1 cellular context compared by ENCODE assay signal in genomic region chr7:22390512-22390911, GRCh38.
TF ChIP-seq lines count a peak whose summit lies in the region.

No MANE protein-coding gene starts in this region.

TF ChIP-seq in HepG2, 621 proteins besides CTCF, POLR2A, EP300 and RAD21:
- TF ChIP-seq, protein P1, sequence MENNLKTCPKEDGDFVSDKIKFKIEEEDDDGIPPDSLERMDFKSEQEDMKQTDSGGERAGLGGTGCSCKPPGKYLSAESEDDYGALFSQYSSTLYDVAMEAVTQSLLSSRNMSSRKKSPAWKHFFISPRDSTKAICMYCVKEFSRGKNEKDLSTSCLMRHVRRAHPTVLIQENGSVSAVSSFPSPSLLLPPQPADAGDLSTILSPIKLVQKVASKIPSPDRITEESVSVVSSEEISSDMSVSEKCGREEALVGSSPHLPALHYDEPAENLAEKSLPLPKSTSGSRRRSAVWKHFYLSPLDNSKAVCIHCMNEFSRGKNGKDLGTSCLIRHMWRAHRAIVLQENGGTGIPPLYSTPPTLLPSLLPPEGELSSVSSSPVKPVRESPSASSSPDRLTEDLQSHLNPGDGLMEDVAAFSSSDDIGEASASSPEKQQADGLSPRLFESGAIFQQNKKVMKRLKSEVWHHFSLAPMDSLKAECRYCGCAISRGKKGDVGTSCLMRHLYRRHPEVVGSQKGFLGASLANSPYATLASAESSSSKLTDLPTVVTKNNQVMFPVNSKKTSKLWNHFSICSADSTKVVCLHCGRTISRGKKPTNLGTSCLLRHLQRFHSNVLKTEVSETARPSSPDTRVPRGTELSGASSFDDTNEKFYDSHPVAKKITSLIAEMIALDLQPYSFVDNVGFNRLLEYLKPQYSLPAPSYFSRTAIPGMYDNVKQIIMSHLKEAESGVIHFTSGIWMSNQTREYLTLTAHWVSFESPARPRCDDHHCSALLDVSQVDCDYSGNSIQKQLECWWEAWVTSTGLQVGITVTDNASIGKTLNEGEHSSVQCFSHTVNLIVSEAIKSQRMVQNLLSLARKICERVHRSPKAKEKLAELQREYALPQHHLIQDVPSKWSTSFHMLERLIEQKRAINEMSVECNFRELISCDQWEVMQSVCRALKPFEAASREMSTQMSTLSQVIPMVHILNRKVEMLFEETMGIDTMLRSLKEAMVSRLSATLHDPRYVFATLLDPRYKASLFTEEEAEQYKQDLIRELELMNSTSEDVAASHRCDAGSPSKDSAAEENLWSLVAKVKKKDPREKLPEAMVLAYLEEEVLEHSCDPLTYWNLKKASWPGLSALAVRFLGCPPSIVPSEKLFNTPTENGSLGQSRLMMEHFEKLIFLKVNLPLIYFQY (CRISPR knock-in tag; IDR thresholded peaks at IDR 0.05; ENCODE audit: borderline replicate concordance), result no peak
- 0 out of 2 replicates have a peak, but pooled peaks have one; percentile 3 for TF ChIP-seq STAG1 (CRISPR knock-in tag; IDR thresholded peaks at IDR 0.05)
